Comparison of ENCODE assay signal across 1 cellular context in genomic region chr5:135020111-135020895, GRCh38.
A peak's percentile ranks its signal among the peaks of the same experiment; 100 is the strongest.
TF ChIP-seq lines count a peak whose summit lies in the region.

No MANE protein-coding gene starts in this region.

TF ChIP-seq in HEK293, 187 proteins besides CTCF, POLR2A, EP300 and RAD21 (continued from another document):
- no peak for TF ChIP-seq ZNF639 (tag by site-specific recombination; IDR thresholded peaks at IDR 0.05)
- no peak for TF ChIP-seq ATF2 (tag by site-specific recombination; IDR thresholded peaks at IDR 0.05; ENCODE audit: low read depth)
- TF ChIP-seq ZEB2 (tag by site-specific recombination; IDR thresholded peaks at IDR 0.05): no peak
- TF ChIP-seq IKZF3 (tag by site-specific recombination; IDR thresholded peaks at IDR 0.05): no peak
- TF ChIP-seq ZNF48 (tag by site-specific recombination; IDR thresholded peaks at IDR 0.05): no peak
- no peak for TF ChIP-seq ZBTB48 (tag by site-specific recombination; IDR thresholded peaks at IDR 0.05)
- no peak for TF ChIP-seq ZNF132 (tag by site-specific recombination; IDR thresholded peaks at IDR 0.05; ENCODE audit: borderline replicate concordance)
- TF ChIP-seq ZBTB7A (tag by site-specific recombination; IDR thresholded peaks at IDR 0.05; ENCODE audit: low read depth): no peak
- no peak for TF ChIP-seq ZNF362 (tag by site-specific recombination; IDR thresholded peaks at IDR 0.05)
- no peak for TF ChIP-seq ZNF239 (tag by site-specific recombination; IDR thresholded peaks at IDR 0.05)
- no peak for TF ChIP-seq ZNF707 (tag by site-specific recombination; IDR thresholded peaks at IDR 0.05)
- peak; percentile 62; the same call in 1 of the 2 replicates for TF ChIP-seq ZFP69B (tag by site-specific recombination; IDR thresholded peaks at IDR 0.05)
- peak; percentile 67 for TF ChIP-seq ZNF449 (tag by site-specific recombination; IDR thresholded peaks at IDR 0.05)
- TF ChIP-seq PRDM10 (tag by site-specific recombination; IDR thresholded peaks at IDR 0.05): no peak
- peak; percentile 32; the same call in 1 of the 2 replicates for TF ChIP-seq ZNF600 (tag by site-specific recombination; IDR thresholded peaks at IDR 0.05)
- TF ChIP-seq KLF7 (tag by site-specific recombination; IDR thresholded peaks at IDR 0.05; ENCODE audit: borderline replicate concordance): no peak
- no peak for TF ChIP-seq ZNF76 (tag by site-specific recombination; IDR thresholded peaks at IDR 0.05; ENCODE audit: borderline replicate concordance, low read depth)
- TF ChIP-seq ZNF777 (tag by site-specific recombination; IDR thresholded peaks at IDR 0.05; ENCODE audit: borderline replicate concordance): no peak
- no peak for TF ChIP-seq ZNF274 (IDR thresholded peaks at IDR 0.05; ENCODE audit: low read length)
- TF ChIP-seq ZNF274 (tag by site-specific recombination; IDR thresholded peaks at IDR 0.05; ENCODE audit: borderline replicate concordance): no peak
- TF ChIP-seq PATZ1 (tag by site-specific recombination; IDR thresholded peaks at IDR 0.05): no peak
- TF ChIP-seq ZNF292 (tag by site-specific recombination; IDR thresholded peaks at IDR 0.05; ENCODE audit: borderline replicate concordance, low read depth): no peak
- TF ChIP-seq SCRT1 (tag by site-specific recombination; IDR thresholded peaks at IDR 0.05; ENCODE audit: borderline replicate concordance): no peak
- no peak for TF ChIP-seq ZNF580 (tag by site-specific recombination; IDR thresholded peaks at IDR 0.05)
